ENCODE assay signal across 8 cellular contexts in genomic region chr6:30325873-30326445, GRCh38. TPM values are rescaled to one million over a fixed set of nuclear protein-coding genes. Genes with fewer than 3 reads are reported as not detected.
DNase-seq lines count a peak whose midpoint lies in the region; ATAC-seq and TF ChIP-seq lines count a peak whose summit lies in the region.

No MANE protein-coding gene starts in this region.

- no peaks in the 10 kb centered on the region for H4K20me1 ChIP-seq in OCI-LY1 (ENCODE audit: insufficient read depth, low read length)

- H3K4me1 ChIP-seq in BE2C = no peaks in the 10 kb centered on the region
- peaks cover 33% of the 10 kb centered on the region for H3K4me1 ChIP-seq in OCI-LY1 (ENCODE audit: insufficient read depth, low read length, severe bottlenecking)

- ATAC-seq in GM19395 (IDR thresholded peaks at IDR 0.05; ENCODE audit: unreplicated experiment) (peak; percentile 47), left ventricle myocardium superior (peak; percentile 19)

- H3F3A ChIP-seq in OCI-LY1 (ENCODE audit: insufficient read depth, low read length) = 0 out of 2 replicates have a peak, but pooled peaks cover 3% of the 10 kb centered on the region

- peaks cover 47% of the 10 kb centered on the region for H3K79me2 ChIP-seq in OCI-LY1 (ENCODE audit: insufficient read depth, low read length)

- peak overlapping the region; percentile 82 for H3K9ac ChIP-seq in OCI-LY1 (ENCODE audit: low read length)

- H3K4me2 ChIP-seq in OCI-LY1 (ENCODE audit: low read length) = peak overlapping the region; percentile 96

- H3K27ac ChIP-seq in HL-60 (replicated peaks) = peak overlapping the region; percentile 96
- H3K27ac ChIP-seq in OCI-LY1 (ENCODE audit: low read depth, low read length, poor library complexity, severe bottlenecking) = peak overlapping the region; percentile 92

- no peaks in the 10 kb centered on the region for H3K27me3 ChIP-seq in BE2C
- no peaks in the 10 kb centered on the region for H3K27me3 ChIP-seq in HL-60 (ENCODE audit: insufficient read depth, poor library complexity, severe bottlenecking)
- H3K27me3 ChIP-seq in OCI-LY1 (ENCODE audit: insufficient read depth, low read length) = no peaks in the 10 kb centered on the region

- intact Hi-C loops in left ventricle myocardium superior (cut with micrococcal nuclease) = no loop called here

- TF ChIP-seq CTCF in BE2C (IDR thresholded peaks at IDR 0.05; ENCODE audit: low read depth, low read length) = no peak
- no peak for TF ChIP-seq CTCF in HL-60 (IDR thresholded peaks at IDR 0.05; ENCODE audit: insufficient read depth, low read length)
- TF ChIP-seq CTCF in OCI-LY1 (IDR thresholded peaks at IDR 0.05; ENCODE audit: low read length) = no peak

- peaks cover 11% of the 10 kb centered on the region for H3K36me3 ChIP-seq in BE2C
- peaks cover 37% of the 10 kb centered on the region for H3K36me3 ChIP-seq in OCI-LY1 (ENCODE audit: insufficient read depth, low read length)

- H3K4me3 ChIP-seq in BE2C (ENCODE audit: low read depth, low read length) (peak overlapping the region; percentile 89), HL-60 (replicated peaks; ENCODE audit: insufficient read depth, low read length) (peak overlapping the region; percentile 91), OCI-LY1 (ENCODE audit: low read depth, low read length, poor library complexity, severe bottlenecking) (peak overlapping the region; percentile 80)

- DNase-seq in BE2C (peak; percentile 44), HL-60 (ENCODE audit: low read depth in 1 of 2, low spot score in 1 of 2) (no peak), left ventricle myocardium superior (no peak), renal cortical epithelial cell (ENCODE audit: low read depth) (peak; percentile 68), GOT3 (lab: John Stamatoyannopoulos, UW) (no peak)
- peak; percentile 36 to 61 (median 52) for DNase-seq in activated naive CD4-positive, alpha-beta T cell (lab: John Stamatoyannopoulos, UW)

- 0 out of 2 replicates have a peak overlapping the region, but pooled peaks have one; percentile 15 for H2AFZ ChIP-seq in OCI-LY1 (ENCODE audit: low read length)

- no peaks in the 10 kb centered on the region for H3K9me3 ChIP-seq in BE2C
- no peaks in the 10 kb centered on the region for H3K9me3 ChIP-seq in OCI-LY1 (ENCODE audit: low read length)

- H3K9me2 ChIP-seq in OCI-LY1 (ENCODE audit: low read depth, low read length) = no peaks in the 10 kb centered on the region

RNA-seq across cellular contexts. Expression of gene TRIM39, which starts 0.8 kb away (rescaled TPM):
- 11.5 TPM for polyA plus RNA-seq in BE2C (2012; ENCODE audit: insufficient read depth, insufficient read length, low read depth)
- total RNA-seq in left ventricle myocardium superior = 9.0 TPM
- 9.6 and 14.1 TPM in 2 replicates for total RNA-seq in renal cortical epithelial cell

RNA-seq across cellular contexts. Expression of gene RPP21, which starts 19.0 kb away (rescaled TPM):
- polyA plus RNA-seq in BE2C (2012; ENCODE audit: insufficient read depth, insufficient read length, low read depth) = 121 TPM
- total RNA-seq in left ventricle myocardium superior = 25.5 TPM
- total RNA-seq in renal cortical epithelial cell = 15.8 and 34.7 TPM in 2 replicates

Comparison
In these comparisons a context has a peak if more than half of its experiments do, and no peak if none do; other contexts are left out.
1. DNase-seq: peak in BE2C (single experiment), activated naive CD4-positive, alpha-beta T cell (4 of 4) and renal cortical epithelial cell (single experiment); none in HL-60 (0 of 2), left ventricle myocardium superior (single experiment) and GOT3 (single experiment).
2. Peak in every context shown above with its lines, with median percentiles within 50 percentile points of each other: H3K4me3 ChIP-seq.